9 cellular contexts compared by ENCODE assay signal in genomic region chr17:68753985-68754769, GRCh38.
"Had no signal": no experiment of that assay in that cellular context is flagged by ENCODE, and none has a peak within 500 bp of the region (broad histone marks: within the 10 kb centered on the region; RNA-seq: fewer than 3 reads in every experiment).

No MANE protein-coding gene starts in this region.

- H3K4me3 ChIP-seq: GM23248, HAP-1, K562 had no signal

- H3K36me3 ChIP-seq: HAP-1 had no signal

- H2AFZ ChIP-seq: GM23248 had no signal

- H3K9me3 ChIP-seq: HAP-1 had no signal

- H3K27ac ChIP-seq: GM23248, HL-60 had no signal

- DNase-seq: GM23248, GOT3, H7, HFFc6, IMR-90 had no signal

- H3K9ac ChIP-seq: GM23248 had no signal

- ATAC-seq: HCT116, K562 had no signal
